In the genomic region with DNA sequence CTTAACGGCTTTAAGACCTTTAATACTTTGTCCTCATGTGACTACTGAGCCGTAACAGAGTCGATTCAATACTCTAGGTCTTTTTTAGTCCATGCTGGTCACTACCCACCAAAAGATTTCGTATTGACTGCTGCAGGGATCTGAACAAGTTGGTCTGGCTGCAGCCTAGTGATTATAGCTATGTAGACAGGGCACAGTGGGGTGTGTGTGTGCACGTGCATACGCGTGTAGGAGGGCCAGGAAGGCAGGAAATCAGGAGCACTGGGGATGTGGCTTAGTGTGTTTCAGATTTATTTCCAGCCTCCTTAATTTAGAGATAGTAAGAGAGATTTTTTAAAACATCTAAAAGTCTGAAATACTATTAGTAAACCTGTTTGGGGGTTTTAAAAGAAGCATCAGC, we compare ENCODE assay signal across 28 cellular contexts.
DNase-seq lines count a peak whose midpoint lies in the region; ATAC-seq, FAIRE-seq and TF ChIP-seq lines count a peak whose summit lies in the region.
"Had no signal": no experiment of that assay in that cellular context is flagged by ENCODE, and none has a peak within 500 bp of the region (broad histone marks: within the 10 kb centered on the region; RNA-seq: fewer than 3 reads in every experiment).

No MANE protein-coding gene starts in this region.

- peaks cover 2% of the 10 kb centered on the region for H3K27me3 Mint-ChIP-seq in activated CD4-positive, alpha-beta T cell treated with anti-CD3 and anti-CD28 coated beads, Interleukin-2, amount 10 ng/mL, durations not matched to agents 7 days and 5 days
- H3K27me3 Mint-ChIP-seq: CD4-positive, CD25-positive, alpha-beta regulatory T cell; memory B cell had no signal

- no peak for TF ChIP-seq POLR2A in K562 (conservative IDR thresholded peaks at IDR 0.05)

- H3K9ac ChIP-seq in K562 (ENCODE audit: insufficient read depth in 1 of 2, low read depth in 2 of 2, low read length in 2 of 2) = no peak overlapping the region

- intact Hi-C loops in K562 (cut with micrococcal nuclease) = no loop called here

- POLR2A ChIA-PET in K562 (lab: Yijun Ruan, JAX) = interaction anchor here (1.1 kb wide), 1 partner anchor 22 kb away, joined by 6 read pairs; no protein-coding TSS in a partner anchor
- POLR2A ChIA-PET in activated CD4-positive, alpha-beta T cell treated with anti-CD3 and anti-CD28 coated beads, Interleukin-2, amount 10 ng/mL, durations not matched to agents 7 days and 5 days (lab: Charles Lee) = interaction anchor here (0.6 kb wide), 1 partner anchor 161 kb away, joined by 3 read pairs; no protein-coding TSS in a partner anchor

- in situ Hi-C loops in K562 (cut with MboI) = no loop called here

- CTCF ChIA-PET in K562 (lab: Yijun Ruan, JAX; ENCODE audit: low intra/inter-chr PET ratio) = no interaction called here
- CTCF ChIA-PET in activated CD4-positive, alpha-beta T cell treated with anti-CD3 and anti-CD28 coated beads, Interleukin-2, amount 10 ng/mL, durations not matched to agents 7 days and 5 days (lab: Charles Lee) = interaction anchor here (1.1 to 2.0 kb wide), 4 partner anchors 11 to 24 kb away, joined by 3 to 4 read pairs (median 3); no protein-coding TSS in a partner anchor

- no peak for TF ChIP-seq CTCF in K562 (IDR thresholded peaks at IDR 0.05 in 2 of 3, conservative IDR thresholded peaks at IDR 0.05 in 1 of 3; ENCODE audit: insufficient read depth in 2 of 3, low read depth in 1 of 3, low read length in 3 of 3)

- H3K4me3 ChIP-seq in K562 = no peak overlapping the region
- H3K4me3 ChIP-seq: esophagus muscularis mucosa, psoas muscle, thoracic aorta had no signal

- DNase-seq in NCI-H1417 (lab: John Stamatoyannopoulos, UW) (peak in 2 of 3 experiments; percentile 8 to 38), NCI-H1417 treated with DMSO at 0.1 percent for 48 hours (lab: John Stamatoyannopoulos, UW) (no peak), NCI-H526 treated with DMSO at 0.1 percent for 48 hours (lab: John Stamatoyannopoulos, UW) (peak; percentile 55), K562 (ENCODE audit: extremely low read depth in 1 of 4, low spot score in 3 of 4) (peak in 1 of 4 experiments; percentile 18), renal cortical epithelial cell (ENCODE audit: low read depth) (peak; percentile 2), AML-193 (lab: John Stamatoyannopoulos, UW) (no peak)
- DNase-seq in activated CD4-positive, alpha-beta T cell treated with anti-CD3 and anti-CD28 coated beads, Interleukin-2, amount 10 ng/mL, durations not matched to agents 7 days and 5 days = no peak
- DNase-seq: 8988T; activated CD4-positive, alpha-beta T cell treated with anti-CD3 and anti-CD28 coated beads for 48 hours; activated gamma-delta T cell; activated T-cell treated with anti-CD3 and anti-CD28 coated beads, Interleukin-2, amount 50 U/mL, for 24 hours; caudate nucleus; CD4-positive, CD25-positive, alpha-beta regulatory T cell; foreskin melanocyte; NCI-H1092 treated with DMSO at 0.1 percent for 48 hours; NCI-H2029 treated with DMSO at 0.1 percent for 48 hours; psoas muscle; stimulated activated naive CD4-positive, alpha-beta T cell; T-helper 2 cell had no signal

- FAIRE-seq in K562 (lab: Jason Lieb, UNC) = no peak
- FAIRE-seq: astrocyte had no signal

- no peak overlapping the region for H3K4me2 ChIP-seq in K562 (ENCODE audit: insufficient read depth, low read length)

- H3K27me3 ChIP-seq in K562 (ENCODE audit: control insufficient read depth in 2 of 2, insufficient read depth in 2 of 2, low read length in 2 of 2) = no peaks in the 10 kb centered on the region

- H3K36me3 Mint-ChIP-seq in activated CD4-positive, alpha-beta T cell treated with anti-CD3 and anti-CD28 coated beads, Interleukin-2, amount 10 ng/mL, durations not matched to agents 7 days and 5 days (ENCODE audit: low read depth) = no peaks in the 10 kb centered on the region
- H3K36me3 Mint-ChIP-seq: CD4-positive, CD25-positive, alpha-beta regulatory T cell; IgD-negative memory B cell; memory B cell had no signal

- no peak overlapping the region for H3K27ac ChIP-seq in K562 (ENCODE audit: extremely low read depth, low read depth, low read length)
- H3K27ac ChIP-seq: esophagus muscularis mucosa, psoas muscle, thoracic aorta had no signal

- H3K36me3 ChIP-seq in K562 (ENCODE audit: control insufficient read depth, insufficient read depth, low read length) = no peaks in the 10 kb centered on the region
- H3K36me3 ChIP-seq: esophagus muscularis mucosa, thoracic aorta had no signal

- no peak for TF ChIP-seq RAD21 in K562 (CRISPR knock-in tag; conservative IDR thresholded peaks at IDR 0.05 in 1 of 2, IDR thresholded peaks at IDR 0.05 in 1 of 2)

- no peaks in the 10 kb centered on the region for H3K9me3 Mint-ChIP-seq in activated CD4-positive, alpha-beta T cell treated with anti-CD3 and anti-CD28 coated beads, Interleukin-2, amount 10 ng/mL, durations not matched to agents 7 days and 5 days
- H3K9me3 Mint-ChIP-seq: activated T-cell treated with anti-CD3 and anti-CD28 coated beads, Interleukin-2, amount 50 U/mL, for 24 hours; CD4-positive, CD25-positive, alpha-beta regulatory T cell; dendritic cell treated with granulocyte-macrophage colony-stimulating factor and Interleukin-4, amounts not matched to agents 40 ng/mL and 50 ng/mL, for 4 days; memory B cell had no signal

- peaks cover 0 to 14% of the 10 kb centered on the region in 2 experiments; a peak in 4 of 5 replicates for H3K4me1 ChIP-seq in K562 (replicated peaks in 1 of 2; ENCODE audit: control insufficient read depth in 2 of 2, insufficient read depth in 2 of 2, low read length in 2 of 2)
- H3K4me1 ChIP-seq: esophagus muscularis mucosa, psoas muscle had no signal

- 29% methylated on average over 7 of the region's 7 CpGs for WGBS in K562 (ENCODE audit: insufficient coverage, low coverage, missing lambda C conversion rate)

- H3K9me1 ChIP-seq in K562 (ENCODE audit: control insufficient read depth, insufficient read depth, low read length) = no peaks in the 10 kb centered on the region

- no peaks in the 10 kb centered on the region for H3K9me3 ChIP-seq in K562 (replicated peaks; ENCODE audit: control insufficient read depth, insufficient read depth, low read depth, low read length)
- H3K9me3 ChIP-seq: esophagus muscularis mucosa, psoas muscle, thoracic aorta had no signal

- no peak for TF ChIP-seq EP300 in K562 (IDR thresholded peaks at IDR 0.05; ENCODE audit: low read length)

- no peak overlapping the region for H3K4me3 Mint-ChIP-seq in activated CD4-positive, alpha-beta T cell treated with anti-CD3 and anti-CD28 coated beads, Interleukin-2, amount 10 ng/mL, durations not matched to agents 7 days and 5 days
- H3K4me3 Mint-ChIP-seq: activated T-cell treated with anti-CD3 and anti-CD28 coated beads, Interleukin-2, amount 50 U/mL, for 24 hours; CD4-positive, CD25-positive, alpha-beta regulatory T cell; dendritic cell treated with granulocyte-macrophage colony-stimulating factor and Interleukin-4, amounts not matched to agents 40 ng/mL and 50 ng/mL, for 4 days; IgD-negative memory B cell; memory B cell had no signal

- ATAC-seq in K562 (peak; percentile 73), GM21529 (IDR thresholded peaks at IDR 0.05; ENCODE audit: unreplicated experiment) (no peak)
- ATAC-seq: left lobe of liver, psoas muscle, SK-N-SH treated with all-trans-retinoic acid at 6 μM for 48 hours had no signal

- BruUV-seq in K562 (replicated peaks; lab: Mats Ljungman, UMichigan) = no TSS peak

- H3K27ac Mint-ChIP-seq in activated CD4-positive, alpha-beta T cell treated with anti-CD3 and anti-CD28 coated beads, Interleukin-2, amount 10 ng/mL, durations not matched to agents 7 days and 5 days = no peak overlapping the region
- H3K27ac Mint-ChIP-seq: activated T-cell treated with anti-CD3 and anti-CD28 coated beads, Interleukin-2, amount 50 U/mL, for 24 hours; CD4-positive, CD25-positive, alpha-beta regulatory T cell; dendritic cell treated with granulocyte-macrophage colony-stimulating factor and Interleukin-4, amounts not matched to agents 40 ng/mL and 50 ng/mL, for 4 days; IgD-negative memory B cell; memory B cell had no signal

- H3K79me2 ChIP-seq in K562 (ENCODE audit: control insufficient read depth, insufficient read depth, low read length) = no peaks in the 10 kb centered on the region

- H3K4me1 Mint-ChIP-seq in activated CD4-positive, alpha-beta T cell treated with anti-CD3 and anti-CD28 coated beads, Interleukin-2, amount 10 ng/mL, durations not matched to agents 7 days and 5 days = peaks cover 35% of the 10 kb centered on the region
- H3K4me1 Mint-ChIP-seq: CD4-positive, CD25-positive, alpha-beta regulatory T cell; memory B cell had no signal

- no peaks in the 10 kb centered on the region for H4K20me1 ChIP-seq in K562 (replicated peaks; ENCODE audit: control insufficient read depth, insufficient read depth, low read length)

- H2AFZ ChIP-seq in K562 (ENCODE audit: low read depth, low read length) = no peak overlapping the region

Comparison
In these comparisons a context has a peak if more than half of its experiments do, and no peak if none do; other contexts are left out.
1. DNase-seq: peak in NCI-H1417 (2 of 3), NCI-H526 treated with DMSO at 0.1 percent for 48 hours (single experiment) and renal cortical epithelial cell (single experiment); none in NCI-H1417 treated with DMSO at 0.1 percent for 48 hours (single experiment), AML-193 (0 of 2) and activated CD4-positive, alpha-beta T cell treated with anti-CD3 and anti-CD28 coated beads, Interleukin-2, amount 10 ng/mL, durations not matched to agents 7 days and 5 days (single experiment).